Comparison of ENCODE assay signal across 9 cellular contexts in genomic region chr16:89562027-89562599, GRCh38. TPM values are rescaled to one million over a fixed set of nuclear protein-coding genes. Genes with fewer than 3 reads are reported as not detected.
A peak's percentile ranks its signal among the peaks of the same experiment; 100 is the strongest.
DNase-seq lines count a peak whose midpoint lies in the region; ATAC-seq and TF ChIP-seq lines count a peak whose summit lies in the region.
"Had no signal": no experiment of that assay in that cellular context is flagged by ENCODE, and none has a peak within 500 bp of the region (broad histone marks: within the 10 kb centered on the region; RNA-seq: fewer than 3 reads in every experiment).

No MANE protein-coding gene starts in this region.

- H3K4me1 ChIP-seq in skeletal muscle tissue (ENCODE audit: control insufficient read depth in 3 of 3, insufficient read depth in 3 of 3, low read length in 3 of 3), result peaks cover 34 to 56% (median 44%) of the 10 kb centered on the region in 3 donors

- peaks cover 41% of the 10 kb centered on the region for H3K4me1 Mint-ChIP-seq in T-helper 17 cell

- H3K27me3 ChIP-seq in skeletal muscle tissue (ENCODE audit: control insufficient read depth in 3 of 3, insufficient read depth in 3 of 3, low read length in 3 of 3), result no peaks in the 10 kb centered on the region

- peaks cover 6% of the 10 kb centered on the region for H3K36me3 Mint-ChIP-seq in T-helper 17 cell (ENCODE audit: low read depth)

- no peak for TF ChIP-seq CTCF in fibroblast of pulmonary artery (IDR thresholded peaks at IDR 0.05; ENCODE audit: low read length, missing control alignments)

- H3K9me3 ChIP-seq in T-helper 17 cell (ENCODE audit: control insufficient read depth, low read length, poor library complexity, severe bottlenecking), result no peaks in the 10 kb centered on the region
- no peaks in the 10 kb centered on the region for H3K9me3 ChIP-seq in skeletal muscle tissue (ENCODE audit: control insufficient read depth in 3 of 3, low read length in 3 of 3)

- ATAC-seq in T-helper 17 cell, result no peak

- H3K27ac ChIP-seq in skeletal muscle tissue (ENCODE audit: low read depth, low read length), result peak overlapping the region; percentile 95

- H3K4me3 Mint-ChIP-seq in T-helper 17 cell, result peak overlapping the region; percentile 90

- H3K36me3 ChIP-seq in skeletal muscle tissue (ENCODE audit: control insufficient read depth in 3 of 3, insufficient read depth in 3 of 3, low read length in 3 of 3), result peaks cover 33 to 45% (median 37%) of the 10 kb centered on the region in 3 donors

- DNase-seq in SIG-M5 treated with dmso at 0.1 percent for 504 hours (lab: John Stamatoyannopoulos, UW; ENCODE audit: unreplicated experiment) (peak; percentile 29), SIG-M5 (lab: John Stamatoyannopoulos, UW) (no peak), T-helper 17 cell (no peak), fibroblast of pulmonary artery (ENCODE audit: low read depth) (no peak), OCI-M2 (lab: John Stamatoyannopoulos, UW; ENCODE audit: unreplicated experiment) (no peak), NCI-H1417 treated with DMSO at 0.1 percent for 48 hours (lab: John Stamatoyannopoulos, UW) (no peak), RPMI8226 (no peak)

- peak overlapping the region; percentile 87 for H3K4me3 ChIP-seq in fibroblast of pulmonary artery (replicated peaks; ENCODE audit: low read depth, low read length)
- H3K4me3 ChIP-seq in skeletal muscle tissue (ENCODE audit: low read length in 3 of 3), result peak overlapping the region; percentile 80 to 89 (median 88)

- no peaks in the 10 kb centered on the region for H3K27me3 Mint-ChIP-seq in T-helper 17 cell

- H3K27ac Mint-ChIP-seq in T-helper 17 cell, result peak overlapping the region; percentile 92

- peak overlapping the region; percentile 95 to 99 (median 97) for H3K9ac ChIP-seq in skeletal muscle tissue (ENCODE audit: low read depth in 1 of 3, low read length in 3 of 3)

RNA-seq across cellular contexts. Expression of gene RPL13, which starts 1.6 kb away (rescaled TPM):
- 1,000 to 10,000 TPM; 4,192 to 4,476 TPM for total RNA-seq in T-helper 17 cell
- total RNA-seq in skeletal muscle tissue, result 2,337 TPM

RNA-seq across cellular contexts. Expression of gene CPNE7, which starts 13.4 kb away (rescaled TPM):
- total RNA-seq in T-helper 17 cell (1 to 10 TPM; 4.7 to 8.2 TPM), skeletal muscle tissue (not detected)

RNA-seq across cellular contexts. Expression of gene DPEP1, which starts 51.3 kb away (rescaled TPM):
- total RNA-seq in T-helper 17 cell (not detected), skeletal muscle tissue (not detected)
- total RNA-seq: myocyte had no signal

RNA-seq across cellular contexts. Expression of gene SPG7, which starts 53.9 kb away (rescaled TPM):
- total RNA-seq in T-helper 17 cell, result 100 to 1,000 TPM; 140 to 154 TPM
- total RNA-seq in skeletal muscle tissue, result 83.0 TPM
